In the genomic region with DNA sequence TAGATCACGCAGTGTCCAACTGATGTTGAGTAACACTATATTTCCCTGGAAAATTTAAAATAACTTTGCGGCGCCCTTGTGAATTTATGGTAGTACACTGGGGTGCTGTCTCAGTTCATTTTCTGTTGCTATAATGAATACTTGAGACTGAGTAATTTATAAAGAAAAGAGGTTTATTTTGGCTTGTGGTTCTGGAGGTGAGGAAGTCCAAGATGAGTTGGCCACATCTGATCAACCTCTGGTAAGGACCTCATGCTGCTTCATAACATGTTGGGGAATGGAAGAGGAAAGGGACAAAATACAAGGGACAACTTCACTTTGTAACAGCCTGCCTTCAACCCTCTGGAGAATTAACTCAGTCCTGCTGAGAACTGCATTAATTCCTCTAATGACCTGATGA, we compare ENCODE assay signal across 1 cellular context.
TF ChIP-seq lines count a peak whose summit lies in the region.

No MANE protein-coding gene starts in this region.

TF ChIP-seq in GM12878, 131 proteins besides CTCF, POLR2A, EP300 and RAD21:
- no peak for TF ChIP-seq RB1 (IDR thresholded peaks at IDR 0.05; ENCODE audit: borderline replicate concordance)
- no peak for TF ChIP-seq ZNF274 (IDR thresholded peaks at IDR 0.05; ENCODE audit: insufficient read depth, insufficient read length)
- TF ChIP-seq ZNF592 (IDR thresholded peaks at IDR 0.05) = no peak
- TF ChIP-seq TCF3 (IDR thresholded peaks at IDR 0.05; ENCODE audit: borderline replicate concordance, insufficient read depth, low read depth, low read length) = no peak
- TF ChIP-seq POLR2AphosphoS5 (IDR thresholded peaks at IDR 0.05; ENCODE audit: low read length) = peak; percentile 43
TF ChIP-seq in GM12878: peak in this region for 1.
